Comparison of ENCODE assay signal across 8 cellular contexts in genomic region chr3:179421500-179421899, GRCh38. TPM values are rescaled to one million over a fixed set of nuclear protein-coding genes. Genes with fewer than 3 reads are reported as not detected.
DNase-seq lines count a peak whose midpoint lies in the region; ATAC-seq, FAIRE-seq and TF ChIP-seq lines count a peak whose summit lies in the region.

No MANE protein-coding gene starts in this region.

- H3K27ac ChIP-seq in left ventricle myocardium inferior (replicated peaks) (peak overlapping the region; percentile 59), suprapubic skin (no peak overlapping the region)

- ATAC-seq in HG03159 (IDR thresholded peaks at IDR 0.05; ENCODE audit: unreplicated experiment), result no peak

- WGBS in suprapubic skin, result 40% methylated on average over 2 of the region's 2 CpGs

- H3K36me3 ChIP-seq in left ventricle myocardium inferior (peaks cover 54% of the 10 kb centered on the region), suprapubic skin (peaks cover 59% of the 10 kb centered on the region)

- no peaks in the 10 kb centered on the region for H3K27me3 ChIP-seq in left ventricle myocardium inferior (ENCODE audit: low read depth)
- H3K27me3 ChIP-seq in suprapubic skin, result no peaks in the 10 kb centered on the region

- no peaks in the 10 kb centered on the region for H3K9me3 ChIP-seq in left ventricle myocardium inferior (replicated peaks)
- H3K9me3 ChIP-seq in suprapubic skin, result no peaks in the 10 kb centered on the region

- peak; percentile 65 for FAIRE-seq in TTC549 (lab: Jason Lieb, UNC)

- no peak for TF ChIP-seq POLR2A in suprapubic skin (IDR thresholded peaks at IDR 0.05)

- peak; percentile 81 for TF ChIP-seq CTCF in left ventricle myocardium inferior (IDR thresholded peaks at IDR 0.05; ENCODE audit: borderline replicate concordance)
- peak; percentile 18 to 20 for TF ChIP-seq CTCF in suprapubic skin (IDR thresholded peaks at IDR 0.05)

- H3K4me3 ChIP-seq in left ventricle myocardium inferior (no peak overlapping the region), suprapubic skin (no peak overlapping the region)

- peaks cover 19% of the 10 kb centered on the region for H3K4me1 ChIP-seq in left ventricle myocardium inferior
- peaks cover 4% of the 10 kb centered on the region for H3K4me1 ChIP-seq in suprapubic skin

- peak; percentile 16 for DNase-seq in NCI-H146 (lab: John Stamatoyannopoulos, UW)
- no peak for DNase-seq in NCI-H146 treated with DMSO at 0.1 percent for 48 hours (lab: John Stamatoyannopoulos, UW; ENCODE audit: unreplicated experiment)
- DNase-seq in left ventricle myocardium inferior, result no peak
- no peak for DNase-seq in suprapubic skin (ENCODE audit: low spot score in 2 of 2)
- DNase-seq in effector CD8-positive, alpha-beta T cell (lab: John Stamatoyannopoulos, UW), result no peak
- DNase-seq in activated CD4-positive, alpha-beta T cell treated with anti-CD3 and anti-CD28 coated beads, Interleukin-2, amount 50 U/mL, for 4 hours, result no peak

- TF ChIP-seq EP300 in suprapubic skin (IDR thresholded peaks at IDR 0.05), result no peak

- intact Hi-C loops in left ventricle myocardium inferior (cut with micrococcal nuclease), result loop anchor here (5.0 kb wide), 1 partner anchor 136 kb away; no protein-coding TSS in a partner anchor

RNA-seq across cellular contexts. Expression of gene GNB4, which starts 29.8 kb away (rescaled TPM):
- 11.9 TPM for total RNA-seq in left ventricle myocardium inferior
- 10 to 100 TPM; 70.5 to 91.1 (median 83.4) TPM for total RNA-seq in suprapubic skin
